Comparison of ENCODE assay signal across 1 cellular context in the genomic region with DNA sequence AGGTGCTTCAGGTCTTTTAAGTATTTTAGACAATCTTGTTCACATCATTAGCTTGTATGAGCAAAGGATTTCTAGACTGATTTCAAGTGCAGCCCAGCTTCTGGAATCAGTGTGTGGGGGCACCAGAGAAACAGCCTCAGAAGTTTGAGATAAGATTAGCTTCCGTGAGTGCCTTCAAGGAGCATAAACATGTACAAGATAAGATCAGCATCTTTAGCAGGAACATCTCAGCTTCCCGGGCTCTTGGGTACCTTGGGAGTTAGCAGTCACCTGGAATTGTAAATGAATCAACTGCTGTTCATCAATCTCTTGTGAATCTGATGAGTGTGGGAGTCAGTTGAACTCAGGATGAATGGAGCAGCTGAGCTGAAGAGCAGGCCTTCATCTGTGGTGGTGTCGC.
TF ChIP-seq lines count a peak whose summit lies in the region.

No MANE protein-coding gene starts in this region.

TF ChIP-seq in GM23338, 12 proteins besides CTCF, POLR2A, EP300 and RAD21 (continued from another document):
- TF ChIP-seq, protein P1, sequence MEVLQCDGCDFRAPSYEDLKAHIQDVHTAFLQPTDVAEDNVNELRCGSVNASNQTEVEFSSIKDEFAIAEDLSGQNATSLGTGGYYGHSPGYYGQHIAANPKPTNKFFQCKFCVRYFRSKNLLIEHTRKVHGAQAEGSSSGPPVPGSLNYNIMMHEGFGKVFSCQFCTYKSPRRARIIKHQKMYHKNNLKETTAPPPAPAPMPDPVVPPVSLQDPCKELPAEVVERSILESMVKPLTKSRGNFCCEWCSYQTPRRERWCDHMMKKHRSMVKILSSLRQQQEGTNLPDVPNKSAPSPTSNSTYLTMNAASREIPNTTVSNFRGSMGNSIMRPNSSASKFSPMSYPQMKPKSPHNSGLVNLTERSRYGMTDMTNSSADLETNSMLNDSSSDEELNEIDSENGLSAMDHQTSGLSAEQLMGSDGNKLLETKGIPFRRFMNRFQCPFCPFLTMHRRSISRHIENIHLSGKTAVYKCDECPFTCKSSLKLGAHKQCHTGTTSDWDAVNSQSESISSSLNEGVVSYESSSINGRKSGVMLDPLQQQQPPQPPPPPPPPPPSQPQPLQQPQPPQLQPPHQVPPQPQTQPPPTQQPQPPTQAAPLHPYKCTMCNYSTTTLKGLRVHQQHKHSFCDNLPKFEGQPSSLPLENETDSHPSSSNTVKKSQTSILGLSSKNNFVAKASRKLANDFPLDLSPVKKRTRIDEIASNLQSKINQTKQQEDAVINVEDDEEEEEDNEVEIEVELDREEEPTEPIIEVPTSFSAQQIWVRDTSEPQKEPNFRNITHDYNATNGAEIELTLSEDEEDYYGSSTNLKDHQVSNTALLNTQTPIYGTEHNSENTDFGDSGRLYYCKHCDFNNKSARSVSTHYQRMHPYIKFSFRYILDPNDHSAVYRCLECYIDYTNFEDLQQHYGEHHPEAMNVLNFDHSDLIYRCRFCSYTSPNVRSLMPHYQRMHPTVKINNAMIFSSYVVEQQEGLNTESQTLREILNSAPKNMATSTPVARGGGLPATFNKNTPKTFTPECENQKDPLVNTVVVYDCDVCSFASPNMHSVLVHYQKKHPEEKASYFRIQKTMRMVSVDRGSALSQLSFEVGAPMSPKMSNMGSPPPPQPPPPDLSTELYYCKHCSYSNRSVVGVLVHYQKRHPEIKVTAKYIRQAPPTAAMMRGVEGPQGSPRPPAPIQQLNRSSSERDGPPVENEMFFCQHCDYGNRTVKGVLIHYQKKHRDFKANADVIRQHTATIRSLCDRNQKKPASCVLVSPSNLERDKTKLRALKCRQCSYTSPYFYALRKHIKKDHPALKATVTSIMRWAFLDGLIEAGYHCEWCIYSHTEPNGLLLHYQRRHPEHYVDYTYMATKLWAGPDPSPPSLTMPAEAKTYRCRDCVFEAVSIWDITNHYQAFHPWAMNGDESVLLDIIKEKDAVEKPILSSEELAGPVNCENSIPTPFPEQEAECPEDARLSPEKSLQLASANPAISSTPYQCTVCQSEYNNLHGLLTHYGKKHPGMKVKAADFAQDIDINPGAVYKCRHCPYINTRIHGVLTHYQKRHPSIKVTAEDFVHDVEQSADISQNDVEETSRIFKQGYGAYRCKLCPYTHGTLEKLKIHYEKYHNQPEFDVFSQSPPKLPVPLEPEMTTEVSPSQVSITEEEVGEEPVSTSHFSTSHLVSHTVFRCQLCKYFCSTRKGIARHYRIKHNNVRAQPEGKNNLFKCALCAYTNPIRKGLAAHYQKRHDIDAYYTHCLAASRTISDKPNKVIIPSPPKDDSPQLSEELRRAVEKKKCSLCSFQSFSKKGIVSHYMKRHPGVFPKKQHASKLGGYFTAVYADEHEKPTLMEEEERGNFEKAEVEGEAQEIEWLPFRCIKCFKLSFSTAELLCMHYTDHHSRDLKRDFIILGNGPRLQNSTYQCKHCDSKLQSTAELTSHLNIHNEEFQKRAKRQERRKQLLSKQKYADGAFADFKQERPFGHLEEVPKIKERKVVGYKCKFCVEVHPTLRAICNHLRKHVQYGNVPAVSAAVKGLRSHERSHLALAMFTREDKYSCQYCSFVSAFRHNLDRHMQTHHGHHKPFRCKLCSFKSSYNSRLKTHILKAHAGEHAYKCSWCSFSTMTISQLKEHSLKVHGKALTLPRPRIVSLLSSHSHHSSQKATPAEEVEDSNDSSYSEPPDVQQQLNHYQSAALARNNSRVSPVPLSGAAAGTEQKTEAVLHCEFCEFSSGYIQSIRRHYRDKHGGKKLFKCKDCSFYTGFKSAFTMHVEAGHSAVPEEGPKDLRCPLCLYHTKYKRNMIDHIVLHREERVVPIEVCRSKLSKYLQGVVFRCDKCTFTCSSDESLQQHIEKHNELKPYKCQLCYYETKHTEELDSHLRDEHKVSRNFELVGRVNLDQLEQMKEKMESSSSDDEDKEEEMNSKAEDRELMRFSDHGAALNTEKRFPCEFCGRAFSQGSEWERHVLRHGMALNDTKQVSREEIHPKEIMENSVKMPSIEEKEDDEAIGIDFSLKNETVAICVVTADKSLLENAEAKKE (CRISPR knock-in tag; IDR thresholded peaks at IDR 0.05): no peak
- no peak for TF ChIP-seq POLR2AphosphoS5 (IDR thresholded peaks at IDR 0.05; ENCODE audit: low read depth)
